ENCODE assay signal across 8 cellular contexts in genomic region chr20:19205999-19206398, GRCh38. TPM values are rescaled to one million over a fixed set of nuclear protein-coding genes. Genes with fewer than 3 reads are reported as not detected.
A peak's percentile ranks its signal among the peaks of the same experiment; 100 is the strongest.
DNase-seq lines count a peak whose midpoint lies in the region; ATAC-seq, FAIRE-seq and TF ChIP-seq lines count a peak whose summit lies in the region.

No MANE protein-coding gene starts in this region.

- no peak overlapping the region for H3K4me3 Mint-ChIP-seq in natural killer cell treated with Interleukin-12 subunit alpha and Interleukin-12 subunit beta and Interleukin-15 and Interleukin-18, amount 100 ng/mL, for 72 hours

- no peaks in the 10 kb centered on the region for H3K9me3 ChIP-seq in esophagus muscularis mucosa

- H3K9me3 Mint-ChIP-seq in natural killer cell treated with Interleukin-12 subunit alpha and Interleukin-12 subunit beta and Interleukin-15 and Interleukin-18, amount 100 ng/mL, for 72 hours, result no peaks in the 10 kb centered on the region

- 17% methylated on average over 8 of the region's 8 CpGs for WGBS in esophagus muscularis mucosa

- no peak overlapping the region for H3K27ac ChIP-seq in esophagus muscularis mucosa (replicated peaks in 1 of 4)

- H3K4me1 Mint-ChIP-seq in natural killer cell treated with Interleukin-12 subunit alpha and Interleukin-12 subunit beta and Interleukin-15 and Interleukin-18, amount 100 ng/mL, for 72 hours (ENCODE audit: low read depth in 2 of 2), result no peaks in the 10 kb centered on the region

- H3K27ac Mint-ChIP-seq in natural killer cell treated with Interleukin-12 subunit alpha and Interleukin-12 subunit beta and Interleukin-15 and Interleukin-18, amount 100 ng/mL, for 72 hours, result no peak overlapping the region

- peak; percentile 85 to 87 (median 86) for TF ChIP-seq CTCF in esophagus muscularis mucosa (IDR thresholded peaks at IDR 0.05)

- H3K4me3 ChIP-seq in esophagus muscularis mucosa, result no peak overlapping the region

- TF ChIP-seq POLR2A in H54 (IDR thresholded peaks at IDR 0.05; ENCODE audit: low read depth, low read length) (no peak), esophagus muscularis mucosa (IDR thresholded peaks at IDR 0.05; ENCODE audit: low read depth) (no peak)

- intact Hi-C loops in esophagus muscularis mucosa (cut with DNase I), result loop anchor here (2.0 kb wide), 2 partner anchors 377 to 455 kb away; no protein-coding TSS in a partner anchor

- peak; percentile 75 for DNase-seq in COLO668 (lab: John Stamatoyannopoulos, UW; ENCODE audit: unreplicated experiment)
- DNase-seq in H54 (ENCODE audit: insufficient read length, low spot score), result peak; percentile 36
- peak; percentile 33 for DNase-seq in NCI-H510A (lab: John Stamatoyannopoulos, UW)
- peak; percentile 73 to 77 for DNase-seq in activated CD4-positive, alpha-beta T cell treated with anti-CD3 and anti-CD28 coated beads, Interleukin-2, amount 50 U/mL, for 48 hours
- DNase-seq in esophagus muscularis mucosa (ENCODE audit: extremely low spot score), result peak; percentile 96
- DNase-seq in natural killer cell treated with Interleukin-12 subunit alpha and Interleukin-12 subunit beta and Interleukin-15 and Interleukin-18, amount 100 ng/mL, for 72 hours (ENCODE audit: low spot score), result peak; percentile 80
- peak; percentile 80 for DNase-seq in stimulated activated naive CD8-positive, alpha-beta T cell treated with anti-CD3 and anti-CD28 coated beads, Interleukin-15, Interleukin-2, amounts not matched to agents 100 U/mL and 50 U/mL, for 24 hours

- H3K27me3 ChIP-seq in esophagus muscularis mucosa, result no peaks in the 10 kb centered on the region

- H3K36me3 ChIP-seq in esophagus muscularis mucosa, result no peaks in the 10 kb centered on the region

- ATAC-seq in natural killer cell treated with Interleukin-12 subunit alpha and Interleukin-12 subunit beta and Interleukin-15 and Interleukin-18, amount 100 ng/mL, for 72 hours, result peak; percentile 44 to 60
- no peak for ATAC-seq in stimulated activated naive CD8-positive, alpha-beta T cell treated with anti-CD3 and anti-CD28 coated beads, Interleukin-15, Interleukin-2, amounts not matched to agents 100 U/mL and 50 U/mL, for 24 hours
- no peak for ATAC-seq in HG03442 (IDR thresholded peaks at IDR 0.05; ENCODE audit: unreplicated experiment)

- peaks cover 26 to 68% of the 10 kb centered on the region in 2 donors for H3K27me3 Mint-ChIP-seq in natural killer cell treated with Interleukin-12 subunit alpha and Interleukin-12 subunit beta and Interleukin-15 and Interleukin-18, amount 100 ng/mL, for 72 hours

- peaks cover 0 to 9% (median 6%) of the 10 kb centered on the region in 4 donors for H3K4me1 ChIP-seq in esophagus muscularis mucosa

- TF ChIP-seq EP300 in esophagus muscularis mucosa (IDR thresholded peaks at IDR 0.05), result no peak

- FAIRE-seq in H54 (lab: Jason Lieb, UNC), result peak; percentile 74

- no peaks in the 10 kb centered on the region for H3K36me3 Mint-ChIP-seq in natural killer cell treated with Interleukin-12 subunit alpha and Interleukin-12 subunit beta and Interleukin-15 and Interleukin-18, amount 100 ng/mL, for 72 hours

RNA-seq across cellular contexts. Expression of gene SLC24A3, which starts 6.4 kb away (rescaled TPM):
- 10 to 100 TPM in 1 of 4 donors, 1 to 10 TPM in 3; 4.6 to 11.5 (median 6.6) TPM for total RNA-seq in esophagus muscularis mucosa
- 1 to 10 TPM in 1 of 2 donors, not detected in 1; 1.4 TPM for total RNA-seq in natural killer cell treated with Interleukin-12 subunit alpha and Interleukin-12 subunit beta and Interleukin-15 and Interleukin-18, amount 100 ng/mL, for 72 hours

Comparison
In these comparisons a context has a peak if more than half of its experiments do, and no peak if none do; other contexts are left out.
1. DNase-seq: peak in every context shown above with its lines; median percentile 96 in esophagus muscularis mucosa; 80 in natural killer cell treated with Interleukin-12 subunit alpha and Interleukin-12 subunit beta and Interleukin-15 and Interleukin-18, amount 100 ng/mL, for 72 hours; 80 in stimulated activated naive CD8-positive, alpha-beta T cell treated with anti-CD3 and anti-CD28 coated beads, Interleukin-15, Interleukin-2, amounts not matched to agents 100 U/mL and 50 U/mL, for 24 hours; 75 in COLO668; 75 in activated CD4-positive, alpha-beta T cell treated with anti-CD3 and anti-CD28 coated beads, Interleukin-2, amount 50 U/mL, for 48 hours; 36 in H54; 33 in NCI-H510A.
2. ATAC-seq: peak in natural killer cell treated with Interleukin-12 subunit alpha and Interleukin-12 subunit beta and Interleukin-15 and Interleukin-18, amount 100 ng/mL, for 72 hours (2 of 2); none in stimulated activated naive CD8-positive, alpha-beta T cell treated with anti-CD3 and anti-CD28 coated beads, Interleukin-15, Interleukin-2, amounts not matched to agents 100 U/mL and 50 U/mL, for 24 hours (single experiment) and HG03442 (single experiment).